Comparison of ENCODE assay signal across 33 cellular contexts in the genomic region with DNA sequence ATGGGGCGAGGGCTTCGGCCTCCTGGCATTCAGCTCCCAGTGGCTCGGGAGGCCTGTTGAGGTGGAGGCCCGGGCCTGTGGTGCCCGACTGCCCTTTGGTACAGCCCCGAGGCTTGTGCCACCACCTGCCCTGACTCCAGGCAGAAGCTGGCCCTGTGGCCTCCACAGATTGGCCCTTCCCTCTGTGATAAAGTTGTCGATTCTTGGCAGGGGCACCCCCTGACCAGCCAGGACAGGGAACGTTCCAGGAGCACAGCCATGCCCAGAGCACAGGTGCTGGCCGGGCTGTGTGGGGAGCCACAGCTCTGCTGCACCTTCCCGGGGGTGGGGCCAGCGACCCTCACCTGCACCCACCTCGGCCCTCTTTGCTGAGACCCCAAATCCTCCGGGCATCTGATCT. TPM values are rescaled to one million over a fixed set of nuclear protein-coding genes. Genes with fewer than 3 reads are reported as not detected.
"Had no signal": no experiment of that assay in that cellular context is flagged by ENCODE, and none has a peak within 500 bp of the region (broad histone marks: within the 10 kb centered on the region; RNA-seq: fewer than 3 reads in every experiment).

No MANE protein-coding gene starts in this region.

- H3K4me3 Mint-ChIP-seq: dendritic cell treated with granulocyte-macrophage colony-stimulating factor and Interleukin-4, amounts not matched to agents 40 ng/mL and 50 ng/mL, for 4 days; effector memory CD8-positive, alpha-beta T cell; endodermal cell; mesothelial cell of epicardium; naive B cell had no signal

- H3K36me3 Mint-ChIP-seq: mesothelial cell of epicardium had no signal

- H3K27me3 ChIP-seq: colonic mucosa, left lung had no signal

- H3K9me3 Mint-ChIP-seq: effector memory CD8-positive, alpha-beta T cell; endodermal cell; mesothelial cell of epicardium had no signal

- H3K4me1 Mint-ChIP-seq: endodermal cell, mesothelial cell of epicardium had no signal

- H3K27ac Mint-ChIP-seq: dendritic cell treated with granulocyte-macrophage colony-stimulating factor and Interleukin-4, amounts not matched to agents 40 ng/mL and 50 ng/mL, for 4 days; mesothelial cell of epicardium had no signal

- H3K36me3 ChIP-seq: colonic mucosa, esophagus squamous epithelium, gastrocnemius medialis, heart right ventricle, left lung, lower lobe of right lung had no signal

- H3K27me3 Mint-ChIP-seq: dendritic cell treated with granulocyte-macrophage colony-stimulating factor and Interleukin-4, amounts not matched to agents 40 ng/mL and 50 ng/mL, for 4 days had no signal

- DNase-seq: colonic mucosa; cortex of kidney; effector CD8-positive, alpha-beta T cell; effector memory CD8-positive, alpha-beta T cell; endodermal cell; erythroblast; esophagus squamous epithelium; foreskin fibroblast; foreskin melanocyte; gastrocnemius medialis; glutamatergic neuron; head of caudate nucleus; heart right ventricle; hippocampal formation; left cardiac atrium; left ventricle myocardium superior; lower lobe of right lung; mesenchymal stem cell; mucosa of descending colon; naive B cell had no signal

- ATAC-seq: effector memory CD8-positive, alpha-beta T cell; esophagus mucosa; gastrocnemius medialis; heart right ventricle; left cardiac atrium; left lung; left ventricle myocardium superior; lower lobe of right lung; mucosa of descending colon had no signal

- H3K4me3 ChIP-seq: colonic mucosa, esophagus squamous epithelium, gastrocnemius medialis, heart right ventricle, left lung, lower lobe of right lung, mucosa of descending colon had no signal

- H3K4me1 ChIP-seq: colonic mucosa, esophagus squamous epithelium, gastrocnemius medialis, heart right ventricle, left lung, lower lobe of right lung had no signal

- H3K9me3 ChIP-seq: colonic mucosa, gastrocnemius medialis, lower lobe of right lung had no signal

- H3K27ac ChIP-seq: colonic mucosa, epithelial cell of prostate, esophagus squamous epithelium, gastrocnemius medialis, heart right ventricle, left lung, lower lobe of right lung had no signal

RNA-seq across cellular contexts. Expression of a gene that starts 32.7 kb away (rescaled TPM):
- total RNA-seq: dermis microvascular lymphatic vessel endothelial cell, endodermal cell, esophagus mucosa, esophagus squamous epithelium, gastrocnemius medialis, glomerular endothelial cell, heart right ventricle, kidney epithelial cell, left cardiac atrium, left lung, left ventricle myocardium superior, lower leg skin, lower lobe of right lung, lung microvascular endothelial cell, mesenteric fat pad, mesothelial cell of epicardium, myocyte had no signal
- polyA plus RNA-seq: heart right ventricle, keratinocyte had no signal

RNA-seq across cellular contexts. Expression of a gene that starts 37.0 kb away (rescaled TPM):
- total RNA-seq: dermis microvascular lymphatic vessel endothelial cell, esophagus mucosa, gastrocnemius medialis, glomerular endothelial cell, heart right ventricle, kidney epithelial cell, left cardiac atrium, left ventricle myocardium superior, lower lobe of right lung, lung microvascular endothelial cell, mesenteric fat pad had no signal
- polyA plus RNA-seq: heart right ventricle, keratinocyte had no signal

RNA-seq across cellular contexts. Expression of a gene that starts 56.4 kb away (rescaled TPM):
- total RNA-seq: dermis microvascular lymphatic vessel endothelial cell, esophagus mucosa, esophagus squamous epithelium, glomerular endothelial cell, kidney epithelial cell, left cardiac atrium, left lung, left ventricle myocardium superior, lower leg skin, lower lobe of right lung, lung microvascular endothelial cell, mesothelial cell of epicardium, myocyte had no signal
- polyA plus RNA-seq: heart right ventricle, keratinocyte had no signal
